31 cellular contexts compared by ENCODE assay signal in the genomic region with DNA sequence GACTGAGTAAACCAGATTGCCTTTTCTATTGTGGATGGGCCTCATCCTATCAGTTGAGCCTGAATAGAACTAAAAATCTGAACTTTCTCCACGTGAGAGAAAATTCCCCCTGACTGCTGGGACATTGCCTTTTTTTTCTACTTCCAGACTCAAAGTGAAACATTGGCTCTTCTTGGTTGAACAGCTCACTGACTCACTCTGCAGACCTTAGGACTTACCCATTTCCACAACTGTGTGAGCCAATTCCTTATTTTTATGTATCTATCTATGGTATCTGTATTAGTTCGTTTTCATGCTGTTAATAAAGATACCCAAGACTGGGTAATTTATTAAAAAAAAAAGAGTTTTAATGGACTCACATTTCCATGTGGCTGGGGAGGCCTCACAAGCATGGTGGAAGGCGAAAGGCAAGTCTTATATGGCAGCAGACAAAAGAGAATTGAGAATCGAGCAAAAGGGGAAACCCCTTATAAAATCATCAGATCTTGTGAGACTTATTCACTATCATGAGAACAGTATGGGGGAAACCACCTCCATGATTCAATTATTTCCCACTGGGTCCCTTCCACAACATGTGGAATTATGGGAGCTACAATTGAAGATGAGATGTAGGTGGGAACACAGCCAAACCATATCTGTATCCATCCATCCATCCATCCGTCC.
"Had no signal": no experiment of that assay in that cellular context is flagged by ENCODE, and none has a peak within 500 bp of the region (broad histone marks: within the 10 kb centered on the region; RNA-seq: fewer than 3 reads in every experiment).

No MANE protein-coding gene starts in this region.

- H3K4me1 Mint-ChIP-seq: activated B cell treated with CpG ODN at 0.5 μM for 24 hours; activated CD4-positive, alpha-beta memory T cell treated with anti-CD3 and anti-CD28 coated beads, Interleukin-2, amount 10 ng/mL, durations not matched to agents 7 days and 5 days; activated CD4-positive, alpha-beta T cell treated with anti-CD3 and anti-CD28 coated beads, Interleukin-2, amount 10 ng/mL, durations not matched to agents 7 days and 5 days; central memory CD8-positive, alpha-beta T cell; endodermal cell; T-helper 17 cell had no signal

- H3K4me3 Mint-ChIP-seq: activated B cell treated with CpG ODN at 0.5 μM for 24 hours; activated CD4-positive, alpha-beta memory T cell treated with anti-CD3 and anti-CD28 coated beads, Interleukin-2, amount 10 ng/mL, durations not matched to agents 7 days and 5 days; activated CD4-positive, alpha-beta T cell treated with anti-CD3 and anti-CD28 coated beads, Interleukin-2, amount 10 ng/mL, durations not matched to agents 7 days and 5 days; activated naive CD8-positive, alpha-beta T cell; activated T-cell treated with anti-CD3 and anti-CD28 coated beads, Interleukin-2, amount 50 U/mL, for 24 hours; activated T-helper 1 cell treated with anti-CD3 and anti-CD28 coated beads, Interleukin-12 subunit alpha, Interleukin-12 subunit beta, Interleukin-2, Interleukin-4 antibody, amounts not matched to agents 30 ng/mL and 10 ng/mL and 1 ng/mL, durations not matched to agents 14 hours and 24 hours and 36 hours; central memory CD8-positive, alpha-beta T cell; dendritic cell treated with granulocyte-macrophage colony-stimulating factor and Interleukin-4, amounts not matched to agents 40 ng/mL and 50 ng/mL, for 4 days; endodermal cell; T-helper 17 cell; T-helper 2 cell treated with Interferon-gamma antibody and Interleukin-4, amounts not matched to agents 5 μg/mL and 100 μg/mL, for 36 hours had no signal

- H3K27me3 Mint-ChIP-seq: activated B cell treated with CpG ODN at 0.5 μM for 24 hours; activated CD4-positive, alpha-beta memory T cell treated with anti-CD3 and anti-CD28 coated beads, Interleukin-2, amount 10 ng/mL, durations not matched to agents 7 days and 5 days; activated CD4-positive, alpha-beta T cell treated with anti-CD3 and anti-CD28 coated beads, Interleukin-2, amount 10 ng/mL, durations not matched to agents 7 days and 5 days; activated naive CD8-positive, alpha-beta T cell; activated T-cell treated with anti-CD3 and anti-CD28 coated beads, Interleukin-2, amount 50 U/mL, for 24 hours; dendritic cell treated with granulocyte-macrophage colony-stimulating factor and Interleukin-4, amounts not matched to agents 40 ng/mL and 50 ng/mL, for 4 days had no signal

- H3K27me3 ChIP-seq: brain microvascular endothelial cell, dorsolateral prefrontal cortex, esophagus squamous epithelium, gastroesophageal sphincter, heart right ventricle had no signal

- ATAC-seq: gastroesophageal sphincter, heart right ventricle, T-helper 17 cell had no signal

- DNase-seq: activated B cell treated with CpG ODN at 0.5 μM for 24 hours; activated CD4-positive, alpha-beta memory T cell treated with anti-CD3 and anti-CD28 coated beads, Interleukin-2, amount 10 ng/mL, durations not matched to agents 7 days and 5 days; activated CD4-positive, alpha-beta T cell treated with anti-CD3 and anti-CD28 coated beads for 4 hours; activated CD4-positive, alpha-beta T cell treated with anti-CD3 and anti-CD28 coated beads, Interleukin-2, amount 10 ng/mL, durations not matched to agents 7 days and 5 days; activated CD4-positive, alpha-beta T cell treated with anti-CD3 and anti-CD28 coated beads, Interleukin-2, amount 50 U/mL, for 4 hours; activated CD8-positive, alpha-beta memory T cell treated with anti-CD3 and anti-CD28 coated beads, Interleukin-2, amount 50 U/mL, for 48 hours; activated gamma-delta T cell; activated naive CD4-positive, alpha-beta T cell; activated naive CD4-positive, alpha-beta T cell treated with anti-CD3 and anti-CD28 coated beads, Interleukin-2, amount 50 U/mL, for 16 hours; activated T-cell treated with anti-CD3 and anti-CD28 coated beads for 4 hours; activated T-cell treated with anti-CD3 and anti-CD28 coated beads, Interleukin-2, amount 50 U/mL, for 24 hours; amniotic stem cell; anterior cingulate cortex; brain microvascular endothelial cell; dorsolateral prefrontal cortex; effector memory CD4-positive, alpha-beta T cell; endodermal cell; esophagus squamous epithelium; foreskin melanocyte; heart right ventricle; T-helper 1 cell; T-helper 17 cell; T1000; WERI-Rb-1 had no signal

- H3K27ac Mint-ChIP-seq: activated B cell treated with CpG ODN at 0.5 μM for 24 hours; activated CD4-positive, alpha-beta memory T cell treated with anti-CD3 and anti-CD28 coated beads, Interleukin-2, amount 10 ng/mL, durations not matched to agents 7 days and 5 days; activated CD4-positive, alpha-beta T cell treated with anti-CD3 and anti-CD28 coated beads, Interleukin-2, amount 10 ng/mL, durations not matched to agents 7 days and 5 days; activated naive CD8-positive, alpha-beta T cell; activated T-cell treated with anti-CD3 and anti-CD28 coated beads, Interleukin-2, amount 50 U/mL, for 24 hours; activated T-helper 1 cell treated with anti-CD3 and anti-CD28 coated beads, Interleukin-12 subunit alpha, Interleukin-12 subunit beta, Interleukin-2, Interleukin-4 antibody, amounts not matched to agents 30 ng/mL and 10 ng/mL and 1 ng/mL, durations not matched to agents 14 hours and 24 hours and 36 hours; dendritic cell treated with granulocyte-macrophage colony-stimulating factor and Interleukin-4, amounts not matched to agents 40 ng/mL and 50 ng/mL, for 4 days; endodermal cell; T-helper 17 cell; T-helper 2 cell treated with Interferon-gamma antibody and Interleukin-4, amounts not matched to agents 5 μg/mL and 100 μg/mL, for 36 hours had no signal

- H3K9me3 ChIP-seq: esophagus squamous epithelium had no signal

- H3K4me1 ChIP-seq: esophagus squamous epithelium, gastroesophageal sphincter, heart right ventricle had no signal

- H3K4me3 ChIP-seq: coronary artery, dorsolateral prefrontal cortex, esophagus squamous epithelium, gastroesophageal sphincter, heart right ventricle had no signal

- H3K36me3 ChIP-seq: brain microvascular endothelial cell, esophagus squamous epithelium, gastroesophageal sphincter, heart right ventricle, WERI-Rb-1 had no signal

- H3K9me3 Mint-ChIP-seq: endodermal cell had no signal

- H3K27ac ChIP-seq: brain microvascular endothelial cell, coronary artery, dorsolateral prefrontal cortex, esophagus squamous epithelium, gastroesophageal sphincter, heart right ventricle, WERI-Rb-1 had no signal
